ENCODE assay signal across 9 cellular contexts in genomic region chr17:385195-385835, GRCh38. TPM values are rescaled to one million over a fixed set of nuclear protein-coding genes. Genes with fewer than 3 reads are reported as not detected.
DNase-seq lines count a peak whose midpoint lies in the region; ATAC-seq, FAIRE-seq and TF ChIP-seq lines count a peak whose summit lies in the region.
"Had no signal": no experiment of that assay in that cellular context is flagged by ENCODE, and none has a peak within 500 bp of the region (broad histone marks: within the 10 kb centered on the region; RNA-seq: fewer than 3 reads in every experiment).

No MANE protein-coding gene starts in this region.

- H3K4me3 Mint-ChIP-seq in natural killer cell treated with Interleukin-12 subunit alpha and Interleukin-12 subunit beta and Interleukin-15 and Interleukin-18, amount 100 ng/mL, for 72 hours, result peak overlapping the region; percentile 41

- FAIRE-seq in D721Med (lab: Jason Lieb, UNC), result no peak
- FAIRE-seq: GM18507 had no signal

- peaks cover 21 to 24% of the 10 kb centered on the region in 2 donors for H3K27me3 Mint-ChIP-seq in natural killer cell treated with Interleukin-12 subunit alpha and Interleukin-12 subunit beta and Interleukin-15 and Interleukin-18, amount 100 ng/mL, for 72 hours

- DNase-seq in activated effector memory CD4-positive, alpha-beta T cell treated with anti-CD3 and anti-CD28 coated beads, Interleukin-2, amount 50 U/mL, for 16 hours, result peak; percentile 66
- no peak for DNase-seq in activated effector memory CD4-positive, alpha-beta T cell treated with Interleukin-2 at 50 U/mL for 16 hours
- DNase-seq in epithelial cell of proximal tubule (ENCODE audit: low read depth), result no peak
- no peak for DNase-seq in natural killer cell treated with Interleukin-12 subunit alpha and Interleukin-12 subunit beta and Interleukin-15 and Interleukin-18, amount 100 ng/mL, for 72 hours (ENCODE audit: low spot score)
- no peak for DNase-seq in SIG-M5 treated with dmso at 0.1 percent for 504 hours (lab: John Stamatoyannopoulos, UW; ENCODE audit: unreplicated experiment)
- no peak for DNase-seq in GDM1 (lab: John Stamatoyannopoulos, UW)
- no peak for DNase-seq in D721Med (ENCODE audit: insufficient read length, low spot score)

- H3K9me3 Mint-ChIP-seq in natural killer cell treated with Interleukin-12 subunit alpha and Interleukin-12 subunit beta and Interleukin-15 and Interleukin-18, amount 100 ng/mL, for 72 hours, result no peaks in the 10 kb centered on the region

- H3K4me3 ChIP-seq in WI38 (ENCODE audit: low read depth, low read length) (peak overlapping the region; percentile 49), epithelial cell of proximal tubule (ENCODE audit: low read depth, low read length) (peak overlapping the region; percentile 64)

- no peaks in the 10 kb centered on the region for H3K36me3 Mint-ChIP-seq in natural killer cell treated with Interleukin-12 subunit alpha and Interleukin-12 subunit beta and Interleukin-15 and Interleukin-18, amount 100 ng/mL, for 72 hours

- H3K27ac Mint-ChIP-seq in natural killer cell treated with Interleukin-12 subunit alpha and Interleukin-12 subunit beta and Interleukin-15 and Interleukin-18, amount 100 ng/mL, for 72 hours, result no peak overlapping the region

- H3K4me1 Mint-ChIP-seq in natural killer cell treated with Interleukin-12 subunit alpha and Interleukin-12 subunit beta and Interleukin-15 and Interleukin-18, amount 100 ng/mL, for 72 hours (ENCODE audit: low read depth in 2 of 2), result peaks cover 13 to 18% of the 10 kb centered on the region in 2 donors

- ATAC-seq in natural killer cell treated with Interleukin-12 subunit alpha and Interleukin-12 subunit beta and Interleukin-15 and Interleukin-18, amount 100 ng/mL, for 72 hours, result peak in 1 of 2 donors; percentile 21

- no peak for TF ChIP-seq CTCF in WI38 (IDR thresholded peaks at IDR 0.05; ENCODE audit: low read depth, low read length)
- TF ChIP-seq CTCF in epithelial cell of proximal tubule (conservative IDR thresholded peaks at IDR 0.05; ENCODE audit: low read depth, low read length), result no peak
- TF ChIP-seq CTCF in D721Med (IDR thresholded peaks at IDR 0.05; ENCODE audit: insufficient read depth, missing control alignments), result no peak

RNA-seq across cellular contexts. Expression of gene RPH3AL, which starts 32.7 kb away (rescaled TPM):
- total RNA-seq in epithelial cell of proximal tubule, result 15.9 and 40.8 TPM in 2 replicates
- 1 to 10 TPM; 2.6 to 6.8 TPM for total RNA-seq in natural killer cell treated with Interleukin-12 subunit alpha and Interleukin-12 subunit beta and Interleukin-15 and Interleukin-18, amount 100 ng/mL, for 72 hours
